ENCODE assay signal across 12 cellular contexts in genomic region chr3:112653209-112653871, GRCh38. TPM values are rescaled to one million over a fixed set of nuclear protein-coding genes. Genes with fewer than 3 reads are reported as not detected.
DNase-seq lines count a peak whose midpoint lies in the region; ATAC-seq and TF ChIP-seq lines count a peak whose summit lies in the region.
"Had no signal": no experiment of that assay in that cellular context is flagged by ENCODE, and none has a peak within 500 bp of the region (broad histone marks: within the 10 kb centered on the region; RNA-seq: fewer than 3 reads in every experiment).

No MANE protein-coding gene starts in this region.

- peaks cover 0 to 19% (median 0%) of the 10 kb centered on the region in 7 donors for H3K4me1 Mint-ChIP-seq in naive thymus-derived CD4-positive, alpha-beta T cell

- peaks cover 0 to 10% (median 0%) of the 10 kb centered on the region in 5 donors for H3K36me3 Mint-ChIP-seq in naive thymus-derived CD4-positive, alpha-beta T cell

- TF ChIP-seq CTCF in AG10803 (conservative IDR thresholded peaks at IDR 0.05; ENCODE audit: low read length), result no peak

- peaks cover 30% of the 10 kb centered on the region for H3K79me1 ChIP-seq in trophoblast cell (ENCODE audit: low read length)

- H3K27me3 ChIP-seq in trophoblast cell (ENCODE audit: insufficient read depth, low read length), result no peaks in the 10 kb centered on the region
- no peaks in the 10 kb centered on the region for H3K27me3 ChIP-seq in naive thymus-derived CD4-positive, alpha-beta T cell (ENCODE audit: control insufficient read depth in 2 of 2, insufficient read depth in 2 of 2, low read length in 2 of 2)

- no peak for ATAC-seq in naive thymus-derived CD4-positive, alpha-beta T cell
- no peak for ATAC-seq in HG03521 (IDR thresholded peaks at IDR 0.05; ENCODE audit: unreplicated experiment)

- DNase-seq in AG10803 (ENCODE audit: low read depth) (peak; percentile 99), RPMI7951 (ENCODE audit: low read depth) (peak; percentile 91), fibroblast of peridontal ligament (ENCODE audit: extremely low read depth) (peak; percentile 98), trophoblast cell (peak; percentile 90 to 96), erythroblast (lab: John Stamatoyannopoulos, UW) (no peak), RPMI8226 (no peak)
- DNase-seq in naive thymus-derived CD4-positive, alpha-beta T cell, result no peak
- DNase-seq: activated gamma-delta T cell treated with Interleukin-2 at 50 U/mL for 16 hours; CD4-positive, CD25-positive, alpha-beta regulatory T cell; NCI-H446 had no signal

- H3K9ac ChIP-seq in trophoblast cell (ENCODE audit: low read length), result no peak overlapping the region

- H3K4me2 ChIP-seq in trophoblast cell (ENCODE audit: low read length), result no peak overlapping the region

- intact Hi-C loops in naive thymus-derived CD4-positive, alpha-beta T cell (cut with micrococcal nuclease), result no loop called here

- H3K79me2 ChIP-seq in trophoblast cell (ENCODE audit: control insufficient read depth, insufficient read depth, low read length, poor library complexity), result peaks cover 7% of the 10 kb centered on the region

- no peak overlapping the region for H4K12ac ChIP-seq in trophoblast cell (ENCODE audit: low read depth, low read length)

- H4K91ac ChIP-seq in trophoblast cell (ENCODE audit: low read depth, low read length), result peak overlapping the region; percentile 92

- peak overlapping the region; percentile 78 for H3K4ac ChIP-seq in trophoblast cell (ENCODE audit: low read depth, low read length)

- peak overlapping the region; percentile 73 for H3K14ac ChIP-seq in trophoblast cell (ENCODE audit: low read length)

- POLR2A ChIA-PET in naive thymus-derived CD4-positive, alpha-beta T cell (lab: Charles Lee), result no interaction called here

- H2AK5ac ChIP-seq in trophoblast cell (ENCODE audit: low read length), result no peak overlapping the region

- no peak overlapping the region for H3K27ac Mint-ChIP-seq in naive thymus-derived CD4-positive, alpha-beta T cell
- H3K27ac Mint-ChIP-seq: CD4-positive, CD25-positive, alpha-beta regulatory T cell had no signal

- no peaks in the 10 kb centered on the region for H3K9me3 ChIP-seq in trophoblast cell (ENCODE audit: insufficient read depth, low read depth, low read length)
- no peaks in the 10 kb centered on the region for H3K9me3 ChIP-seq in naive thymus-derived CD4-positive, alpha-beta T cell (ENCODE audit: control insufficient read depth in 2 of 3, low read length in 3 of 3)

- H2AFZ ChIP-seq in trophoblast cell (ENCODE audit: insufficient read depth, low read length, poor library complexity), result no peak overlapping the region

- no peak overlapping the region for H3K4me3 Mint-ChIP-seq in naive thymus-derived CD4-positive, alpha-beta T cell
- H3K4me3 Mint-ChIP-seq: CD4-positive, CD25-positive, alpha-beta regulatory T cell had no signal

- H3K23ac ChIP-seq in trophoblast cell (ENCODE audit: low read length), result no peak overlapping the region

- peaks cover 9 to 16% of the 10 kb centered on the region in 2 experiments for H3K4me1 ChIP-seq in trophoblast cell (ENCODE audit: control insufficient read depth in 1 of 2, insufficient read depth in 2 of 2, low read length in 2 of 2)
- no peaks in the 10 kb centered on the region for H3K4me1 ChIP-seq in naive thymus-derived CD4-positive, alpha-beta T cell (ENCODE audit: control insufficient read depth in 2 of 2, insufficient read depth in 2 of 2, low read length in 2 of 2)

- CTCF ChIA-PET in naive thymus-derived CD4-positive, alpha-beta T cell (lab: Charles Lee), result interaction anchor here (0.6 kb wide), 2 partner anchors 13 to 779 kb away, joined by 3 read pairs; no protein-coding TSS in a partner anchor

- no peak for TF ChIP-seq POLR2A in erythroblast (IDR thresholded peaks at IDR 0.05; ENCODE audit: low read length)

- H3K4me3 ChIP-seq in AG10803 (ENCODE audit: low read length) (no peak overlapping the region), trophoblast cell (ENCODE audit: low read depth, low read length) (no peak overlapping the region)
- H3K4me3 ChIP-seq in naive thymus-derived CD4-positive, alpha-beta T cell (ENCODE audit: low read length), result no peak overlapping the region

- H4K8ac ChIP-seq in trophoblast cell (ENCODE audit: low read depth, low read length), result peak overlapping the region; percentile 75

- peak overlapping the region; percentile 95 for H3K27ac ChIP-seq in trophoblast cell (ENCODE audit: low read depth, low read length)
- no peak overlapping the region for H3K27ac ChIP-seq in naive thymus-derived CD4-positive, alpha-beta T cell (ENCODE audit: low read depth, low read length)
- H3K27ac ChIP-seq: VCaP had no signal

- peaks cover 0 to 2% (median 0%) of the 10 kb centered on the region in 11 donors for H3K9me3 Mint-ChIP-seq in naive thymus-derived CD4-positive, alpha-beta T cell

- H3K27me3 Mint-ChIP-seq in naive thymus-derived CD4-positive, alpha-beta T cell, result peaks cover 0 to 9% (median 0%) of the 10 kb centered on the region in 5 donors

- no peaks in the 10 kb centered on the region for H3K36me3 ChIP-seq in trophoblast cell (ENCODE audit: control insufficient read depth in 1 of 2, insufficient read depth in 2 of 2, low read length in 2 of 2)
- H3K36me3 ChIP-seq in naive thymus-derived CD4-positive, alpha-beta T cell (ENCODE audit: control insufficient read depth in 2 of 3, insufficient read depth in 3 of 3, low read length in 3 of 3), result no peaks in the 10 kb centered on the region

- H2BK5ac ChIP-seq in trophoblast cell (ENCODE audit: low read depth, low read length, poor library complexity), result peak overlapping the region; percentile 83

- peak overlapping the region; percentile 91 for H2BK120ac ChIP-seq in trophoblast cell (ENCODE audit: insufficient read depth, low read length, poor library complexity)

- no CpG with 5 or more reads among the region's 5 CpGs for WGBS in trophoblast cell (ENCODE audit: extremely low coverage, insufficient coverage, insufficient read length)

- H3K18ac ChIP-seq in trophoblast cell (ENCODE audit: low read length), result no peak overlapping the region

- peak overlapping the region; percentile 50 for H2BK12ac ChIP-seq in trophoblast cell (ENCODE audit: low read length)

RNA-seq across cellular contexts. Expression of gene CCDC80, which starts 12.4 kb away (rescaled TPM):
- total RNA-seq in RPMI7951 (2014; rRNA removed; shearing (Covaris generic)), result 29.1 and 44.6 TPM in 2 replicates
- polyA plus RNA-seq in trophoblast cell (2013), result 175 and 183 TPM in 2 replicates
- under 1 TPM in 2 of 5 experiments, not detected in 3; 0.05 to 0.12 TPM for total RNA-seq in naive thymus-derived CD4-positive, alpha-beta T cell
- under 1 TPM in 1 of 2 donors, not detected in 1; 0.08 TPM for polyA plus RNA-seq in naive thymus-derived CD4-positive, alpha-beta T cell
- total RNA-seq: CD4-positive, CD25-positive, alpha-beta regulatory T cell had no signal

Comparison
In these comparisons a context has a peak if more than half of its experiments do, and no peak if none do; other contexts are left out.
1. DNase-seq: peak in AG10803 (single experiment), RPMI7951 (single experiment), fibroblast of peridontal ligament (single experiment) and trophoblast cell (2 of 2); none in naive thymus-derived CD4-positive, alpha-beta T cell (0 of 9), erythroblast (0 of 2) and RPMI8226 (single experiment).
2. RNA of gene CCDC80, which starts 12.4 kb away (total RNA-seq): 29.1 to 44.6 TPM in RPMI7951; 0.05 to 0.12 TPM in naive thymus-derived CD4-positive, alpha-beta T cell; every median in the first group is over 10 times any median in the second.